ENCODE assay signal across 15 cellular contexts in genomic region chr17:1270210-1271019, GRCh38. TPM values are rescaled to one million over a fixed set of nuclear protein-coding genes. Genes with fewer than 3 reads are reported as not detected.
DNase-seq lines count a peak whose midpoint lies in the region.
"Had no signal": no experiment of that assay in that cellular context is flagged by ENCODE, and none has a peak within 500 bp of the region (broad histone marks: within the 10 kb centered on the region; RNA-seq: fewer than 3 reads in every experiment).

Gene BHLHA9, plus strand, starts transcription at chr17:1270444. Its CDS starts 120 bp downstream, at chr17:1270564.

- H3K4me1 ChIP-seq in mesenchymal stem cell (ENCODE audit: control insufficient read depth, insufficient read depth, low read depth, low read length) (peaks cover 8% of the 10 kb centered on the region), urinary bladder (ENCODE audit: insufficient read depth) (no peaks in the 10 kb centered on the region)

- H2BK120ac ChIP-seq in mesenchymal stem cell (ENCODE audit: low read depth, low read length): no peak within 1 kb of the TSS

- no peaks in the 10 kb centered on the region for H3K9me3 ChIP-seq in mesenchymal stem cell (ENCODE audit: control insufficient read depth, low read length)
- H3K9me3 ChIP-seq: gastroesophageal sphincter had no signal

- H2AFZ ChIP-seq in mesenchymal stem cell (ENCODE audit: low read depth, low read length): no peak within 1 kb of the TSS

- no peak within 1 kb of the TSS for H3K18ac ChIP-seq in mesenchymal stem cell (ENCODE audit: low read depth in 1 of 2, low read length in 2 of 2)

- H3K4me3 ChIP-seq in mesenchymal stem cell (ENCODE audit: insufficient read depth in 1 of 2, low read depth in 1 of 2, low read length in 2 of 2) (peak within 1 kb of the TSS in 1 of 2 experiments; percentile 78), urinary bladder (ENCODE audit: low read depth, low read length) (peak within 1 kb of the TSS; percentile 7)

- 92% methylated on average over 69 of the region's 91 CpGs for WGBS in mesenchymal stem cell
- 8% methylated on average over 91 of the region's 91 CpGs for WGBS in urinary bladder

- no peaks in the 10 kb centered on the region for H3K9me3 Mint-ChIP-seq in activated naive CD4-positive, alpha-beta T cell treated with anti-CD3 and anti-CD28 coated beads, Interleukin-2, amount 10 ng/mL, durations not matched to agents 7 days and 5 days
- no peaks in the 10 kb centered on the region for H3K9me3 Mint-ChIP-seq in activated T-helper 2 cell treated with anti-CD3 and anti-CD28 coated beads, Interferon-gamma antibody, Interleukin-2, Interleukin-4, amounts not matched to agents 10 μg/mL and 5 μg/mL and 100 μg/mL, durations not matched to agents 14 hours and 24 hours and 36 hours

- intact Hi-C loops in activated T-helper 2 cell treated with anti-CD3 and anti-CD28 coated beads, Interferon-gamma antibody, Interleukin-2, Interleukin-4, amounts not matched to agents 10 μg/mL and 5 μg/mL and 100 μg/mL, durations not matched to agents 14 hours and 24 hours and 36 hours (cut with micrococcal nuclease): loop anchor here (10.0 kb wide), 2 partner anchors 244 to 354 kb away; partner anchors contain the start of genes INPP5K and SLC43A2

- H3K27ac Mint-ChIP-seq in activated naive CD4-positive, alpha-beta T cell treated with anti-CD3 and anti-CD28 coated beads, Interleukin-2, amount 10 ng/mL, durations not matched to agents 7 days and 5 days: no peak within 1 kb of the TSS
- H3K27ac Mint-ChIP-seq in activated T-helper 2 cell treated with anti-CD3 and anti-CD28 coated beads, Interferon-gamma antibody, Interleukin-2, Interleukin-4, amounts not matched to agents 10 μg/mL and 5 μg/mL and 100 μg/mL, durations not matched to agents 14 hours and 24 hours and 36 hours: no peak within 1 kb of the TSS

- no peak within 1 kb of the TSS for H3K4ac ChIP-seq in mesenchymal stem cell (ENCODE audit: low read depth in 1 of 2, low read length in 2 of 2)

- no peak within 1 kb of the TSS for H2BK12ac ChIP-seq in mesenchymal stem cell (ENCODE audit: low read length in 2 of 2)

- H3K79me1 ChIP-seq in mesenchymal stem cell (replicated peaks; ENCODE audit: low read length, poor library complexity, severe bottlenecking): no peaks in the 10 kb centered on the region

- no peak within 1 kb of the TSS for H3K23ac ChIP-seq in mesenchymal stem cell (ENCODE audit: low read length in 2 of 2)

- peaks cover 19 to 47% of the 10 kb centered on the region in 2 experiments for H3K27me3 ChIP-seq in mesenchymal stem cell (ENCODE audit: control insufficient read depth in 1 of 2, insufficient read depth in 1 of 2, low read length in 2 of 2)

- H3K4me1 Mint-ChIP-seq in activated naive CD4-positive, alpha-beta T cell treated with anti-CD3 and anti-CD28 coated beads, Interleukin-2, amount 10 ng/mL, durations not matched to agents 7 days and 5 days: peaks cover 31% of the 10 kb centered on the region
- H3K4me1 Mint-ChIP-seq in activated T-helper 2 cell treated with anti-CD3 and anti-CD28 coated beads, Interferon-gamma antibody, Interleukin-2, Interleukin-4, amounts not matched to agents 10 μg/mL and 5 μg/mL and 100 μg/mL, durations not matched to agents 14 hours and 24 hours and 36 hours (ENCODE audit: low read depth): peaks cover 14% of the 10 kb centered on the region

- H3K14ac ChIP-seq in mesenchymal stem cell (ENCODE audit: low read length in 2 of 2): no peak within 1 kb of the TSS

- no peak within 1 kb of the TSS for H2BK15ac ChIP-seq in mesenchymal stem cell (ENCODE audit: low read depth, poor library complexity, severe bottlenecking)

- H2BK5ac ChIP-seq in mesenchymal stem cell (ENCODE audit: low read depth, low read length, poor library complexity, severe bottlenecking): no peak within 1 kb of the TSS

- no peaks in the 10 kb centered on the region for H3K36me3 Mint-ChIP-seq in activated naive CD4-positive, alpha-beta T cell treated with anti-CD3 and anti-CD28 coated beads, Interleukin-2, amount 10 ng/mL, durations not matched to agents 7 days and 5 days
- H3K36me3 Mint-ChIP-seq in activated T-helper 2 cell treated with anti-CD3 and anti-CD28 coated beads, Interferon-gamma antibody, Interleukin-2, Interleukin-4, amounts not matched to agents 10 μg/mL and 5 μg/mL and 100 μg/mL, durations not matched to agents 14 hours and 24 hours and 36 hours (ENCODE audit: low read depth): no peaks in the 10 kb centered on the region

- no peak within 1 kb of the TSS for H3K4me2 ChIP-seq in mesenchymal stem cell (ENCODE audit: low read length, poor library complexity, severe bottlenecking)

- H3K36me3 ChIP-seq in mesenchymal stem cell (ENCODE audit: control insufficient read depth in 1 of 2, insufficient read depth in 2 of 2, low read depth in 1 of 2, low read length in 2 of 2): no peaks in the 10 kb centered on the region
- H3K36me3 ChIP-seq in urinary bladder (ENCODE audit: insufficient read depth): no peaks in the 10 kb centered on the region
- H3K36me3 ChIP-seq: gastroesophageal sphincter had no signal

- peak within 1 kb of the TSS; percentile 83 for H3K4me3 Mint-ChIP-seq in activated naive CD4-positive, alpha-beta T cell treated with anti-CD3 and anti-CD28 coated beads, Interleukin-2, amount 10 ng/mL, durations not matched to agents 7 days and 5 days
- H3K4me3 Mint-ChIP-seq in activated T-helper 2 cell treated with anti-CD3 and anti-CD28 coated beads, Interferon-gamma antibody, Interleukin-2, Interleukin-4, amounts not matched to agents 10 μg/mL and 5 μg/mL and 100 μg/mL, durations not matched to agents 14 hours and 24 hours and 36 hours (ENCODE audit: low read depth): peak within 1 kb of the TSS; percentile 88

- peak within 1 kb of the TSS; percentile 58 for H4K91ac ChIP-seq in mesenchymal stem cell (ENCODE audit: low read length)

- no peak for DNase-seq in activated naive CD4-positive, alpha-beta T cell treated with anti-CD3 and anti-CD28 coated beads, Interleukin-2, amount 10 ng/mL, durations not matched to agents 7 days and 5 days
- DNase-seq in activated naive CD4-positive, alpha-beta T cell (lab: John Stamatoyannopoulos, UW): no peak
- DNase-seq in activated T-helper 2 cell treated with anti-CD3 and anti-CD28 coated beads, Interferon-gamma antibody, Interleukin-2, Interleukin-4, amounts not matched to agents 10 μg/mL and 5 μg/mL and 100 μg/mL, durations not matched to agents 14 hours and 24 hours and 36 hours (ENCODE audit: low spot score): no peak
- no peak for DNase-seq in mesenchymal stem cell
- no peak for DNase-seq in NCI-H524 (lab: John Stamatoyannopoulos, UW)
- DNase-seq in globus pallidus (ENCODE audit: low spot score): no peak
- no peak for DNase-seq in islet precursor cell
- DNase-seq: activated CD4-positive, alpha-beta T cell treated with anti-CD3 and anti-CD28 coated beads for 48 hours; amniotic stem cell; effector CD8-positive, alpha-beta T cell; NCI-H1930; stimulated activated CD8-positive, alpha-beta memory T cell treated with anti-CD3 and anti-CD28 coated beads, Interleukin-4, amount 100 ng/mL, for 48 hours had no signal

- CTCF ChIA-PET in activated naive CD4-positive, alpha-beta T cell treated with anti-CD3 and anti-CD28 coated beads, Interleukin-2, amount 10 ng/mL, durations not matched to agents 7 days and 5 days (lab: Charles Lee): interaction anchor here (0.8 to 1.8 kb wide), 2 partner anchors 12 to 62 kb away, joined by 4 to 8 read pairs; no protein-coding TSS in a partner anchor

- H3K27ac ChIP-seq in mesenchymal stem cell (ENCODE audit: low read length, poor library complexity, severe bottlenecking) (no peak within 1 kb of the TSS), urinary bladder (ENCODE audit: low read depth) (no peak within 1 kb of the TSS)

- peaks cover 87% of the 10 kb centered on the region for H3K27me3 Mint-ChIP-seq in activated naive CD4-positive, alpha-beta T cell treated with anti-CD3 and anti-CD28 coated beads, Interleukin-2, amount 10 ng/mL, durations not matched to agents 7 days and 5 days
- H3K27me3 Mint-ChIP-seq in activated T-helper 2 cell treated with anti-CD3 and anti-CD28 coated beads, Interferon-gamma antibody, Interleukin-2, Interleukin-4, amounts not matched to agents 10 μg/mL and 5 μg/mL and 100 μg/mL, durations not matched to agents 14 hours and 24 hours and 36 hours (ENCODE audit: low read depth): peaks cover 39% of the 10 kb centered on the region

- no peak within 1 kb of the TSS for H2AK5ac ChIP-seq in mesenchymal stem cell (ENCODE audit: low read length, severe bottlenecking)

- H4K8ac ChIP-seq in mesenchymal stem cell (ENCODE audit: low read length): no peak within 1 kb of the TSS

- H3K9ac ChIP-seq in mesenchymal stem cell (ENCODE audit: low read length): no peak within 1 kb of the TSS

RNA-seq across cellular contexts. Expression of gene BHLHA9, which starts in this region (rescaled TPM):
- not detected in 2 replicates for total RNA-seq in activated T-helper 2 cell treated with anti-CD3 and anti-CD28 coated beads, Interferon-gamma antibody, Interleukin-2, Interleukin-4, amounts not matched to agents 10 μg/mL and 5 μg/mL and 100 μg/mL, durations not matched to agents 14 hours and 24 hours and 36 hours
- polyA plus RNA-seq in mesenchymal stem cell (2013, experiment 1 of 2): not detected
- polyA plus RNA-seq in mesenchymal stem cell (2013, experiment 2 of 2): not detected
- not detected for total RNA-seq in urinary bladder
- polyA plus RNA-seq in urinary bladder: not detected
- total RNA-seq: gastroesophageal sphincter, liver had no signal
